ENCODE assay signal across 1 cellular context in the genomic region with DNA sequence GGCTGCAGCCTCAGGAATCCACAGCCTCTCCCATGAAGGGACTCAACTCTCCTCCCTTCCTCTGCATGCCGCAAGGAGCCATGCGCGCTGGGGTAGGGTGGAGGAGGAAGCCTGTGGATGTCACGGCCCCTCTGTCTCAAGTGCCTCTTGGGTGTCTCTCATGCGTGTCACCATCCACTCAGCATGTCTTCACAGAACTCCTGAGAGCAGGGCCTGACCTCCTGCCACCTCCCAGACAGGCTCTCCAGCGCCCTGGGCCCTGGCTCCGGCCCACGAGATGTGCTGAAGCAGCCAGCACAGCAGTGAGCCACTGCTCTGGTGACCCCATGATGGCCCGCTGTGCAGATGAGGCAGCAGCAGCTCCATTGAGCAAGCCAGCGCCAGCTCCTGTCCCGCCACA.
TF ChIP-seq lines count a peak whose summit lies in the region.

No MANE protein-coding gene starts in this region.

TF ChIP-seq in H1, 55 proteins besides CTCF, POLR2A, EP300 and RAD21 (continued from another document):
- TF ChIP-seq KDM4A (IDR thresholded peaks at IDR 0.05; ENCODE audit: low read depth, low read length, severe bottlenecking) (no peak), FOSL1 (IDR thresholded peaks at IDR 0.05; ENCODE audit: insufficient read depth, low read depth, low read length) (no peak), SAP30 (IDR thresholded peaks at IDR 0.05; ENCODE audit: insufficient read depth, insufficient replicate concordance, low read length) (no peak), BCL11A (IDR thresholded peaks at IDR 0.05; ENCODE audit: low read depth in 2 of 2, low read length in 2 of 2) (no peak), POLR2AphosphoS5 (IDR thresholded peaks at IDR 0.05; ENCODE audit: low read depth, low read length) (no peak), CHD2 (IDR thresholded peaks at IDR 0.05; ENCODE audit: low read length) (no peak), TEAD4 (IDR thresholded peaks at IDR 0.05; ENCODE audit: low read depth, low read length) (no peak), CBX8 (IDR thresholded peaks at IDR 0.05; ENCODE audit: borderline replicate concordance, low read depth, low read length) (no peak), RNF2 (IDR thresholded peaks at IDR 0.05; ENCODE audit: borderline replicate concordance, low read depth, low read length, missing control alignments, poor library complexity, severe bottlenecking) (no peak)
- TF ChIP-seq, protein P1, sequence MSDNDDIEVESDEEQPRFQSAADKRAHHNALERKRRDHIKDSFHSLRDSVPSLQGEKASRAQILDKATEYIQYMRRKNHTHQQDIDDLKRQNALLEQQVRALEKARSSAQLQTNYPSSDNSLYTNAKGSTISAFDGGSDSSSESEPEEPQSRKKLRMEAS (IDR thresholded peaks at IDR 0.05): no peak
TF ChIP-seq in H1: peak in this region for 0.
